Comparison of ENCODE assay signal across 18 cellular contexts in the genomic region with DNA sequence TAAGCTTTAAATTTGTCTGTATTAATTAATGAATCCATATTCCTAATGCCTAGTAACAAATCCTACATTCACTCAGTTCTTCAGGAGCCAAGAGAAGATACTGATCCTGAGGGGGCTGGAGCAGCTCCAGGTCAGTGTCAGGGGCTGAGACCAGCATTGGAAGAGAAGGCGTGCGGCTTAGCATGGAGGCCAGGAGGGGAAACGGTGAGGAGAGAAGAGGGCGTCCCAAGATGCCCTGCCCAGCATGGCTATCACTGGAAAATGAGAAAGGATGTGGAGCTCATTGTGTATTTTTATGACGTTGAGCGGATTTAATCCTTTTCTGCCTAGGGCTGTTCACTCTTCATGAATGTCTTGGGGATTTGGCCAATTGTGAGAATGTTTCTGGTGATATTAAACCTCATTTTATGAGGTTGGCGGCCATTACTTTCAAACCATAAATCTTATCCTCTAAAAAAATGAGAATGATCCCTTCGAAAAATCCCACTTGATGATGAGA.
DNase-seq lines count a peak whose midpoint lies in the region; ATAC-seq, FAIRE-seq and TF ChIP-seq lines count a peak whose summit lies in the region.
"Had no signal": no experiment of that assay in that cellular context is flagged by ENCODE, and none has a peak within 500 bp of the region (broad histone marks: within the 10 kb centered on the region; RNA-seq: fewer than 3 reads in every experiment).

No MANE protein-coding gene starts in this region.

- H3K27ac Mint-ChIP-seq in osteocyte (ENCODE audit: unreplicated experiment): no peak overlapping the region
- H3K27ac Mint-ChIP-seq: CD4-positive, alpha-beta memory T cell had no signal

- H3K36me3 Mint-ChIP-seq in osteocyte (ENCODE audit: unreplicated experiment): no peaks in the 10 kb centered on the region
- H3K36me3 Mint-ChIP-seq: CD4-positive, alpha-beta memory T cell had no signal

- no peak overlapping the region for H3K56ac ChIP-seq in H1 (replicated peaks; ENCODE audit: insufficient read length, low read depth, low read length)

- no peak overlapping the region for H3K4me3 Mint-ChIP-seq in osteocyte (ENCODE audit: unreplicated experiment)
- H3K4me3 Mint-ChIP-seq: CD4-positive, alpha-beta memory T cell had no signal

- H3K23me2 ChIP-seq in H1 (ENCODE audit: low read depth, low read length): 0 out of 2 replicates have a peak, but pooled peaks cover 2% of the 10 kb centered on the region

- peak overlapping the region; percentile 87 for H2BK20ac ChIP-seq in H1 (ENCODE audit: low read length)

- H3K4me2 ChIP-seq in H1 (ENCODE audit: insufficient read depth in 1 of 2, low read depth in 2 of 2, low read length in 2 of 2): no peak overlapping the region

- H3K9me3 Mint-ChIP-seq in osteocyte (ENCODE audit: unreplicated experiment): no peaks in the 10 kb centered on the region
- H3K9me3 Mint-ChIP-seq: CD4-positive, alpha-beta memory T cell had no signal

- H3K4me1 ChIP-seq in HAP-1 (peaks cover 25% of the 10 kb centered on the region), H1 (replicated peaks in 1 of 4; ENCODE audit: control insufficient read depth in 3 of 4, insufficient read depth in 4 of 4, low read length in 3 of 4) (peaks cover 0 to 8% (median 6%) of the 10 kb centered on the region in 4 experiments; a peak in 5 of 7 replicates)

- DNase-seq in HAP-1 (ENCODE audit: low spot score in 2 of 2): peak; percentile 84 to 95
- no peak for DNase-seq in H1 (ENCODE audit: low read depth in 1 of 2, low spot score in 2 of 2)
- DNase-seq in osteocyte (ENCODE audit: extremely low spot score, unreplicated experiment): peak; percentile 51
- no peak for DNase-seq in NCI-H82 (lab: John Stamatoyannopoulos, UW)
- DNase-seq: C1 segment of cervical spinal cord; Calu3; CD4-positive, alpha-beta memory T cell; COR-L47; DMS53; DMS79 treated with DMSO at 0.1 percent for 48 hours; GF-D8; GM23248; HCEC 1CT had no signal

- peaks cover 3% of the 10 kb centered on the region for H3K4me1 Mint-ChIP-seq in osteocyte (ENCODE audit: unreplicated experiment)
- H3K4me1 Mint-ChIP-seq: CD4-positive, alpha-beta memory T cell had no signal

- H2AK5ac ChIP-seq in H1 (ENCODE audit: low read depth, low read length): no peak overlapping the region; the same call in 1 of the 2 replicates

- no peaks in the 10 kb centered on the region for H3K79me2 ChIP-seq in H1 (ENCODE audit: control insufficient read depth in 1 of 2, insufficient read depth in 2 of 2, low read length in 2 of 2)

- no peak overlapping the region for H3K27ac ChIP-seq in H1 (ENCODE audit: low read depth, low read length)
- H3K27ac ChIP-seq: GM23248 had no signal

- H2BK5ac ChIP-seq in H1 (ENCODE audit: low read depth, low read length): peak overlapping the region; percentile 37; the same call in 1 of the 2 replicates

- H4K5ac ChIP-seq in H1 (ENCODE audit: insufficient read length, low read depth, low read length): peak overlapping the region; percentile 27

- TF ChIP-seq CTCF in H1 (IDR thresholded peaks at IDR 0.05; ENCODE audit: control extremely low read depth in 1 of 3, insufficient read depth in 1 of 3, low read depth in 1 of 3, low read length in 3 of 3) (no peak), osteocyte (IDR thresholded peaks at IDR 0.05) (no peak)

- in situ Hi-C loops in HAP-1 (cut with MboI; ENCODE audit: low sequenced_read_pairs): no loop called here

- H4K8ac ChIP-seq in H1 (ENCODE audit: extremely low read depth, insufficient read depth, low read length): no peak overlapping the region

- peak overlapping the region; percentile 89; the same call in 1 of the 2 replicates for H2BK12ac ChIP-seq in H1 (ENCODE audit: low read depth, low read length)

- H2BK15ac ChIP-seq in H1 (ENCODE audit: low read length): 0 out of 2 replicates have a peak overlapping the region, but pooled peaks have one; percentile 50

- H3K9me3 ChIP-seq in HAP-1 (no peaks in the 10 kb centered on the region), H1 (ENCODE audit: insufficient read depth in 2 of 2, low read depth in 1 of 2, low read length in 1 of 2) (no peaks in the 10 kb centered on the region)

- H3K23ac ChIP-seq in H1 (ENCODE audit: insufficient read length): no peak overlapping the region

- H3K36me3 ChIP-seq in HAP-1 (replicated peaks) (no peaks in the 10 kb centered on the region), H1 (ENCODE audit: control insufficient read depth in 2 of 4, insufficient read depth in 4 of 4, low read length in 3 of 4) (no peaks in the 10 kb centered on the region)

- POLR2A ChIA-PET in H1 (lab: Charles Lee; ENCODE audit: partially characterized antibody): no interaction called here

- 96% methylated on average over 8 of the region's 8 CpGs; no CpG with 5 or more reads in 1 of the 2 experiments for WGBS in H1 (ENCODE audit: extremely low coverage in 1 of 2, insufficient coverage in 1 of 2, insufficient read length in 1 of 2, insufficient replicate concordance in 2 of 2, low coverage in 1 of 2, low lambda C conversion rate in 2 of 2, missing lambda C conversion rate in 1 of 2), 2 experiments

- CTCF ChIA-PET in H1 (lab: Charles Lee; ENCODE audit: partially characterized antibody): interaction anchor here (0.7 to 2.0 kb wide), 4 partner anchors 8 to 33 kb away, joined by 3 to 10 read pairs (median 4); no protein-coding TSS in a partner anchor

- TF ChIP-seq EP300 in H1 (IDR thresholded peaks at IDR 0.05; ENCODE audit: borderline replicate concordance in 1 of 2, low read depth in 2 of 2, low read length in 2 of 2): no peak

- H3K27me3 ChIP-seq in HAP-1 (ENCODE audit: low read depth): no peaks in the 10 kb centered on the region
- H3K27me3 ChIP-seq in H1 (replicated peaks in 1 of 4; ENCODE audit: control insufficient read depth in 3 of 4, extremely low read depth in 1 of 4, insufficient read depth in 3 of 4, low read length in 3 of 4): no peaks in the 10 kb centered on the region

- TF ChIP-seq RAD21 in H1 (IDR thresholded peaks at IDR 0.05 in 1 of 2, conservative IDR thresholded peaks at IDR 0.05 in 1 of 2; ENCODE audit: low read depth in 2 of 2, low read length in 2 of 2): no peak

- no peak overlapping the region for H3K14ac ChIP-seq in H1 (ENCODE audit: insufficient read length)

- H3K4me3 ChIP-seq in HAP-1 (no peak overlapping the region), H1 (ENCODE audit: extremely low read depth in 1 of 4, insufficient read depth in 2 of 4, low read depth in 3 of 4, low read length in 4 of 4) (no peak overlapping the region)
- H3K4me3 ChIP-seq: GM23248 had no signal

- H3K79me1 ChIP-seq in H1 (ENCODE audit: low read depth, low read length): no peaks in the 10 kb centered on the region

- no peaks in the 10 kb centered on the region for H4K20me1 ChIP-seq in H1 (replicated peaks in 1 of 2; ENCODE audit: control insufficient read depth in 1 of 2, insufficient read depth in 2 of 2, low read length in 2 of 2)

- FAIRE-seq in H1 (lab: Jason Lieb, UNC): no peak
- FAIRE-seq: GM12891, GM18507, H54 had no signal

- no peaks in the 10 kb centered on the region for H3K27me3 Mint-ChIP-seq in osteocyte (ENCODE audit: unreplicated experiment)
- H3K27me3 Mint-ChIP-seq: CD4-positive, alpha-beta memory T cell had no signal

- H2BK120ac ChIP-seq in H1 (replicated peaks; ENCODE audit: low read depth, low read length): peak overlapping the region; percentile 82

- H3K4ac ChIP-seq in H1 (replicated peaks; ENCODE audit: insufficient read length, low read depth, low read length): no peak overlapping the region

- ATAC-seq in HG02870 (IDR thresholded peaks at IDR 0.05; ENCODE audit: unreplicated experiment) (no peak), GM19467 (IDR thresholded peaks at IDR 0.05; ENCODE audit: unreplicated experiment) (no peak)

- no peak overlapping the region for H2AFZ ChIP-seq in H1 (ENCODE audit: low read length)
- H2AFZ ChIP-seq: GM23248 had no signal

- no peak overlapping the region for H3K9ac ChIP-seq in H1 (replicated peaks in 1 of 4; ENCODE audit: extremely low read depth in 1 of 4, low read depth in 3 of 4, low read length in 3 of 4)
- H3K9ac ChIP-seq: GM23248 had no signal

- TF ChIP-seq POLR2A in H1 (IDR thresholded peaks at IDR 0.05; ENCODE audit: control extremely low read depth in 1 of 2, low read depth in 2 of 2, low read length in 2 of 2): no peak

- peak overlapping the region; percentile 88 for H4K91ac ChIP-seq in H1 (replicated peaks; ENCODE audit: insufficient read length, low read length)

- peak overlapping the region; percentile 57; the same call in 1 of the 2 replicates for H3K18ac ChIP-seq in H1 (ENCODE audit: extremely low read depth, low read length)

TF ChIP-seq in H1, 55 proteins besides CTCF, POLR2A, EP300 and RAD21:
- TF ChIP-seq, protein P1, sequence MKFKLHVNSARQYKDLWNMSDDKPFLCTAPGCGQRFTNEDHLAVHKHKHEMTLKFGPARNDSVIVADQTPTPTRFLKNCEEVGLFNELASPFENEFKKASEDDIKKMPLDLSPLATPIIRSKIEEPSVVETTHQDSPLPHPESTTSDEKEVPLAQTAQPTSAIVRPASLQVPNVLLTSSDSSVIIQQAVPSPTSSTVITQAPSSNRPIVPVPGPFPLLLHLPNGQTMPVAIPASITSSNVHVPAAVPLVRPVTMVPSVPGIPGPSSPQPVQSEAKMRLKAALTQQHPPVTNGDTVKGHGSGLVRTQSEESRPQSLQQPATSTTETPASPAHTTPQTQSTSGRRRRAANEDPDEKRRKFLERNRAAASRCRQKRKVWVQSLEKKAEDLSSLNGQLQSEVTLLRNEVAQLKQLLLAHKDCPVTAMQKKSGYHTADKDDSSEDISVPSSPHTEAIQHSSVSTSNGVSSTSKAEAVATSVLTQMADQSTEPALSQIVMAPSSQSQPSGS (IDR thresholded peaks at IDR 0.05; ENCODE audit: low read length): no peak
- no peak for TF ChIP-seq CHD2 (IDR thresholded peaks at IDR 0.05; ENCODE audit: low read length)
- TF ChIP-seq SRF (IDR thresholded peaks at IDR 0.05; ENCODE audit: low read depth, low read length): no peak
- TF ChIP-seq, protein P2, sequence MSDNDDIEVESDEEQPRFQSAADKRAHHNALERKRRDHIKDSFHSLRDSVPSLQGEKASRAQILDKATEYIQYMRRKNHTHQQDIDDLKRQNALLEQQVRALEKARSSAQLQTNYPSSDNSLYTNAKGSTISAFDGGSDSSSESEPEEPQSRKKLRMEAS (IDR thresholded peaks at IDR 0.05): no peak
- TF ChIP-seq SIX5 (IDR thresholded peaks at IDR 0.05; ENCODE audit: low read depth, low read length): no peak
- no peak for TF ChIP-seq SP2 (IDR thresholded peaks at IDR 0.05; ENCODE audit: low read length)
- no peak for TF ChIP-seq BACH1 (IDR thresholded peaks at IDR 0.05; ENCODE audit: low read length)

Comparison
In these comparisons a context has a peak if more than half of its experiments do, and no peak if none do; other contexts are left out.
1. DNase-seq: peak in HAP-1 (2 of 2) and osteocyte (single experiment); none in H1 (0 of 2) and NCI-H82 (single experiment).